8 cellular contexts compared by ENCODE assay signal in genomic region chr17:17237026-17237799, GRCh38. TPM values are rescaled to one million over a fixed set of nuclear protein-coding genes. Genes with fewer than 3 reads are reported as not detected.
DNase-seq lines count a peak whose midpoint lies in the region; ATAC-seq lines count a peak whose summit lies in the region.

FLCN (minus strand) TSS chr17:17237168; CDS start chr17:17228137, 9,031 bp downstream.

- H3K4me2 ChIP-seq in BLaER1 treated with 17β-estradiol and CSF1 and Interleukin-3, amounts not matched to agents 10 nM and 100 nM = peak within 1 kb of the TSS; percentile 91 to 99 (median 96)

- peak within 1 kb of the TSS; percentile 98 to 100 (median 99) for H3K27ac ChIP-seq in BLaER1 treated with 17β-estradiol and CSF1 and Interleukin-3, amounts not matched to agents 10 nM and 100 nM

- H3K4me3 ChIP-seq in BLaER1 treated with 17β-estradiol and CSF1 and Interleukin-3, amounts not matched to agents 10 nM and 100 nM = peak within 1 kb of the TSS; percentile 84 to 98 (median 94)

- peak within 1 kb of the TSS; percentile 95 to 100 (median 98) for H3K9ac ChIP-seq in BLaER1 treated with 17β-estradiol and CSF1 and Interleukin-3, amounts not matched to agents 10 nM and 100 nM

- H3K9me3 ChIP-seq in BLaER1 treated with 17β-estradiol and CSF1 and Interleukin-3, amounts not matched to agents 10 nM and 100 nM (replicated peaks in 1 of 11) = no peaks in the 10 kb centered on the region

- peaks cover 3 to 12% (median 8%) of the 10 kb centered on the region in 11 experiments; a peak in 19 of 22 replicates for H3K36me3 ChIP-seq in BLaER1 treated with 17β-estradiol and CSF1 and Interleukin-3, amounts not matched to agents 10 nM and 100 nM

- peak; percentile 55 for DNase-seq in NCI-H526 treated with DMSO at 0.1 percent for 48 hours (lab: John Stamatoyannopoulos, UW)
- DNase-seq in activated CD4-positive, alpha-beta T cell treated with anti-CD3 and anti-CD28 coated beads, Interleukin-2, amount 50 U/mL, for 1 hour = peak; percentile 87
- DNase-seq in dedifferentiated amniotic fluid mesenchymal stem cell (ENCODE audit: extremely low spot score) = peak; percentile 89
- DNase-seq in left lobe of liver (ENCODE audit: low spot score) = peak; percentile 88
- peak; percentile 91 to 93 for DNase-seq in stimulated activated CD4-positive, alpha-beta T cell treated with anti-CD3 and anti-CD28 coated beads, Interleukin-2, amount 100 ng/mL, for 24 hours

- ATAC-seq in GM19324 (IDR thresholded peaks at IDR 0.05; ENCODE audit: low FRiP score, unreplicated experiment) (peak; percentile 85), HG03460 (IDR thresholded peaks at IDR 0.05; ENCODE audit: unreplicated experiment) (peak; percentile 75), left lobe of liver (peak; percentile 89)

- peaks cover 21 to 36% (median 26%) of the 10 kb centered on the region in 10 experiments for H3K4me1 ChIP-seq in BLaER1 treated with 17β-estradiol and CSF1 and Interleukin-3, amounts not matched to agents 10 nM and 100 nM

- peaks cover 11 to 43% (median 29%) of the 10 kb centered on the region in 11 experiments; a peak in 18 of 22 replicates for H4K20me1 ChIP-seq in BLaER1 treated with 17β-estradiol and CSF1 and Interleukin-3, amounts not matched to agents 10 nM and 100 nM

- H3K27me3 ChIP-seq in BLaER1 treated with 17β-estradiol and CSF1 and Interleukin-3, amounts not matched to agents 10 nM and 100 nM = no peaks in the 10 kb centered on the region

RNA-seq across cellular contexts. Expression of gene FLCN, which starts in this region (rescaled TPM):
- total RNA-seq in left lobe of liver = 34.7 TPM

Comparison
In these comparisons a context has a peak if more than half of its experiments do, and no peak if none do; other contexts are left out.
1. Peak in every context shown above with its lines: DNase-seq, ATAC-seq, H3K4me3 ChIP-seq and H3K27ac ChIP-seq.